ENCODE assay signal across 17 cellular contexts in genomic region chr5:68953885-68954617, GRCh38.
DNase-seq lines count a peak whose midpoint lies in the region; ATAC-seq and TF ChIP-seq lines count a peak whose summit lies in the region.
"Had no signal": no experiment of that assay in that cellular context is flagged by ENCODE, and none has a peak within 500 bp of the region (broad histone marks: within the 10 kb centered on the region; RNA-seq: fewer than 3 reads in every experiment).

No MANE protein-coding gene starts in this region.

- H3K27me3 Mint-ChIP-seq in activated T-helper 1 cell treated with anti-CD3 and anti-CD28 coated beads, Interleukin-12 subunit alpha, Interleukin-12 subunit beta, Interleukin-2, Interleukin-4 antibody, amounts not matched to agents 30 ng/mL and 10 ng/mL and 1 ng/mL, durations not matched to agents 14 hours and 24 hours and 36 hours (ENCODE audit: insufficient read depth): peaks cover 4% of the 10 kb centered on the region
- H3K27me3 Mint-ChIP-seq: stimulated activated naive CD8-positive, alpha-beta T cell treated with anti-CD3 and anti-CD28 coated beads, Interleukin-15, Interleukin-2, amounts not matched to agents 100 ng/mL and 50 ng/mL, for 24 hours had no signal

- H3K27me3 ChIP-seq in vagina: no peaks in the 10 kb centered on the region
- H3K27me3 ChIP-seq: esophagus squamous epithelium, SJSA1 had no signal

- no peak overlapping the region for H3K4me3 ChIP-seq in vagina
- H3K4me3 ChIP-seq: esophagus squamous epithelium, SJSA1 had no signal

- H3K27ac ChIP-seq in vagina: peak overlapping the region; percentile 25
- H3K27ac ChIP-seq: KMS-11, SJSA1 had no signal

- no peaks in the 10 kb centered on the region for H3K36me3 Mint-ChIP-seq in activated T-helper 1 cell treated with anti-CD3 and anti-CD28 coated beads, Interleukin-12 subunit alpha, Interleukin-12 subunit beta, Interleukin-2, Interleukin-4 antibody, amounts not matched to agents 30 ng/mL and 10 ng/mL and 1 ng/mL, durations not matched to agents 14 hours and 24 hours and 36 hours (ENCODE audit: low read depth)

- no peaks in the 10 kb centered on the region for H3K9me3 ChIP-seq in vagina
- H3K9me3 ChIP-seq: esophagus squamous epithelium, SJSA1 had no signal

- H3K4me3 Mint-ChIP-seq in activated T-helper 1 cell treated with anti-CD3 and anti-CD28 coated beads, Interleukin-12 subunit alpha, Interleukin-12 subunit beta, Interleukin-2, Interleukin-4 antibody, amounts not matched to agents 30 ng/mL and 10 ng/mL and 1 ng/mL, durations not matched to agents 14 hours and 24 hours and 36 hours: no peak overlapping the region
- H3K4me3 Mint-ChIP-seq: stimulated activated naive CD8-positive, alpha-beta T cell treated with anti-CD3 and anti-CD28 coated beads, Interleukin-15, Interleukin-2, amounts not matched to agents 100 ng/mL and 50 ng/mL, for 24 hours had no signal

- no peak for DNase-seq in Right ventricle myocardium inferior (ENCODE audit: missing footprints)
- no peak for DNase-seq in cardiac septum (ENCODE audit: low spot score)
- peak; percentile 74 for DNase-seq in fibroblast of gingiva (ENCODE audit: low read depth)
- DNase-seq in myocyte (ENCODE audit: low read depth): peak; percentile 42
- DNase-seq in vagina (ENCODE audit: extremely low spot score in 2 of 2): no peak
- DNase-seq in NOMO-1 treated with DMSO at 0.1 percent for 48 hours (lab: John Stamatoyannopoulos, UW; ENCODE audit: unreplicated experiment): no peak
- no peak for DNase-seq in activated T-helper 1 cell treated with anti-CD3 and anti-CD28 coated beads, Interleukin-12 subunit alpha, Interleukin-12 subunit beta, Interleukin-2, Interleukin-4 antibody, amounts not matched to agents 30 ng/mL and 10 ng/mL and 1 ng/mL, durations not matched to agents 14 hours and 24 hours and 36 hours (ENCODE audit: low spot score)
- DNase-seq: activated CD4-positive, alpha-beta T cell treated with anti-CD3 and anti-CD28 coated beads for 4 hours; activated naive CD4-positive, alpha-beta T cell; esophagus squamous epithelium; left colon; NCI-H1436 treated with DMSO at 0.1 percent for 48 hours; T1000 had no signal

- H3K4me1 ChIP-seq in vagina: peaks cover 33% of the 10 kb centered on the region
- H3K4me1 ChIP-seq: SJSA1 had no signal

- no peak overlapping the region for H3K27ac Mint-ChIP-seq in activated T-helper 1 cell treated with anti-CD3 and anti-CD28 coated beads, Interleukin-12 subunit alpha, Interleukin-12 subunit beta, Interleukin-2, Interleukin-4 antibody, amounts not matched to agents 30 ng/mL and 10 ng/mL and 1 ng/mL, durations not matched to agents 14 hours and 24 hours and 36 hours
- H3K27ac Mint-ChIP-seq: stimulated activated naive CD8-positive, alpha-beta T cell treated with anti-CD3 and anti-CD28 coated beads, Interleukin-15, Interleukin-2, amounts not matched to agents 100 ng/mL and 50 ng/mL, for 24 hours had no signal

- ATAC-seq in Right ventricle myocardium inferior (peak; percentile 83), HG03108 (IDR thresholded peaks at IDR 0.05; ENCODE audit: unreplicated experiment) (no peak)
- ATAC-seq: left colon had no signal

- no peaks in the 10 kb centered on the region for H3K36me3 ChIP-seq in vagina
- H3K36me3 ChIP-seq: esophagus squamous epithelium, SJSA1 had no signal

- H3K9me3 Mint-ChIP-seq in activated T-helper 1 cell treated with anti-CD3 and anti-CD28 coated beads, Interleukin-12 subunit alpha, Interleukin-12 subunit beta, Interleukin-2, Interleukin-4 antibody, amounts not matched to agents 30 ng/mL and 10 ng/mL and 1 ng/mL, durations not matched to agents 14 hours and 24 hours and 36 hours: peaks cover 3% of the 10 kb centered on the region
- H3K9me3 Mint-ChIP-seq: stimulated activated naive CD8-positive, alpha-beta T cell treated with anti-CD3 and anti-CD28 coated beads, Interleukin-15, Interleukin-2, amounts not matched to agents 100 ng/mL and 50 ng/mL, for 24 hours had no signal

- H3K4me1 Mint-ChIP-seq in activated T-helper 1 cell treated with anti-CD3 and anti-CD28 coated beads, Interleukin-12 subunit alpha, Interleukin-12 subunit beta, Interleukin-2, Interleukin-4 antibody, amounts not matched to agents 30 ng/mL and 10 ng/mL and 1 ng/mL, durations not matched to agents 14 hours and 24 hours and 36 hours (ENCODE audit: low read depth): no peaks in the 10 kb centered on the region

- no peak for TF ChIP-seq POLR2A in vagina (IDR thresholded peaks at IDR 0.05)

- intact Hi-C loops in Right ventricle myocardium inferior (cut with DNase I) (no loop called here), cardiac septum (cut with DNase I) (no loop called here), vagina (cut with DNase I) (loop anchor here (10.0 kb wide), 2 partner anchors 299 to 489 kb away; no protein-coding TSS in a partner anchor)
- intact Hi-C loops in activated T-helper 1 cell treated with anti-CD3 and anti-CD28 coated beads, Interleukin-12 subunit alpha, Interleukin-12 subunit beta, Interleukin-2, Interleukin-4 antibody, amounts not matched to agents 30 ng/mL and 10 ng/mL and 1 ng/mL, durations not matched to agents 14 hours and 24 hours and 36 hours (cut with micrococcal nuclease): no loop called here

- no peak for TF ChIP-seq CTCF in vagina (IDR thresholded peaks at IDR 0.05)

Comparison
In these comparisons a context has a peak if more than half of its experiments do, and no peak if none do; other contexts are left out.
1. DNase-seq: peak in fibroblast of gingiva (single experiment) and myocyte (single experiment); none in Right ventricle myocardium inferior (single experiment), cardiac septum (single experiment), vagina (0 of 2), NOMO-1 treated with DMSO at 0.1 percent for 48 hours (single experiment) and activated T-helper 1 cell treated with anti-CD3 and anti-CD28 coated beads, Interleukin-12 subunit alpha, Interleukin-12 subunit beta, Interleukin-2, Interleukin-4 antibody, amounts not matched to agents 30 ng/mL and 10 ng/mL and 1 ng/mL, durations not matched to agents 14 hours and 24 hours and 36 hours (single experiment).